1 cellular context compared by ENCODE assay signal in genomic region chr16:23302045-23302956, GRCh38.
TF ChIP-seq lines count a peak whose summit lies in the region.

A gene with protein sequence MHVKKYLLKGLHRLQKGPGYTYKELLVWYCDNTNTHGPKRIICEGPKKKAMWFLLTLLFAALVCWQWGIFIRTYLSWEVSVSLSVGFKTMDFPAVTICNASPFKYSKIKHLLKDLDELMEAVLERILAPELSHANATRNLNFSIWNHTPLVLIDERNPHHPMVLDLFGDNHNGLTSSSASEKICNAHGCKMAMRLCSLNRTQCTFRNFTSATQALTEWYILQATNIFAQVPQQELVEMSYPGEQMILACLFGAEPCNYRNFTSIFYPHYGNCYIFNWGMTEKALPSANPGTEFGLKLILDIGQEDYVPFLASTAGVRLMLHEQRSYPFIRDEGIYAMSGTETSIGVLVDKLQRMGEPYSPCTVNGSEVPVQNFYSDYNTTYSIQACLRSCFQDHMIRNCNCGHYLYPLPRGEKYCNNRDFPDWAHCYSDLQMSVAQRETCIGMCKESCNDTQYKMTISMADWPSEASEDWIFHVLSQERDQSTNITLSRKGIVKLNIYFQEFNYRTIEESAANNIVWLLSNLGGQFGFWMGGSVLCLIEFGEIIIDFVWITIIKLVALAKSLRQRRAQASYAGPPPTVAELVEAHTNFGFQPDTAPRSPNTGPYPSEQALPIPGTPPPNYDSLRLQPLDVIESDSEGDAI (plus strand): TSS chr16:23302302. CDS start chr16:23348600, 46,298 bp downstream.

TF ChIP-seq in H1, 55 proteins besides CTCF, POLR2A, EP300 and RAD21 (continued from another document):
- TF ChIP-seq CHD7 (IDR thresholded peaks at IDR 0.05; ENCODE audit: insufficient replicate concordance, low read length), result no peak
- no peak for TF ChIP-seq BACH1 (IDR thresholded peaks at IDR 0.05; ENCODE audit: low read length)
- no peak for TF ChIP-seq ATF3 (IDR thresholded peaks at IDR 0.05; ENCODE audit: insufficient read depth, low read depth, low read length)
- TF ChIP-seq CEBPB (IDR thresholded peaks at IDR 0.05; ENCODE audit: low read depth, low read length), result no peak
- peak; percentile 73 for TF ChIP-seq SUZ12 (IDR thresholded peaks at IDR 0.05; ENCODE audit: low read length)
- no peak for TF ChIP-seq CBX5 (IDR thresholded peaks at IDR 0.05; ENCODE audit: low read depth, low read length)
- TF ChIP-seq HDAC2 (IDR thresholded peaks at IDR 0.05; ENCODE audit: borderline replicate concordance in 1 of 2, low read depth in 2 of 2, low read length in 2 of 2), result peak in 1 of 2 experiments; percentile 2; a peak in 1 of 4 replicates
- no peak for TF ChIP-seq ATF2 (IDR thresholded peaks at IDR 0.05; ENCODE audit: low read length)
